Comparison of ENCODE assay signal across 12 cellular contexts in genomic region chr22:19955241-19956128, GRCh38. TPM values are rescaled to one million over a fixed set of nuclear protein-coding genes. Genes with fewer than 3 reads are reported as not detected.
DNase-seq lines count a peak whose midpoint lies in the region; ATAC-seq and TF ChIP-seq lines count a peak whose summit lies in the region.
"Had no signal": no experiment of that assay in that cellular context is flagged by ENCODE, and none has a peak within 500 bp of the region (broad histone marks: within the 10 kb centered on the region; RNA-seq: fewer than 3 reads in every experiment).

No MANE protein-coding gene starts in this region.

- no peak overlapping the region for H3K4me3 ChIP-seq in CD8-positive, alpha-beta memory T cell (ENCODE audit: low read length)

- CTCF ChIA-PET in CD8-positive, alpha-beta memory T cell (lab: Charles Lee) = interaction anchor here (1.6 kb wide), 1 partner anchor 14 kb away, joined by 3 read pairs; the partner anchor contains the start of genes COMT and TXNRD2

- DNase-seq in CD8-positive, alpha-beta memory T cell = peak in 1 of 5 donors; percentile 13
- DNase-seq in dermis microvascular lymphatic vessel endothelial cell (ENCODE audit: low read depth in 2 of 2) = peak; percentile 54 to 70
- peak; percentile 35 for DNase-seq in natural killer cell
- no peak for DNase-seq in A172 (ENCODE audit: low spot score)
- no peak for DNase-seq in occipital lobe (lab: John Stamatoyannopoulos, UW)
- DNase-seq in superior temporal gyrus (ENCODE audit: extremely low spot score) = no peak
- DNase-seq: COR-L47; islet precursor cell; NCI-H2081; stimulated activated CD4-positive, alpha-beta T cell treated with anti-CD3 and anti-CD28 coated beads, Interleukin-15, amount 100 ng/mL, for 24 hours had no signal

- ATAC-seq in natural killer cell = peak; percentile 74 to 82 (median 82)
- ATAC-seq: Panc1 had no signal

- POLR2A ChIA-PET in CD8-positive, alpha-beta memory T cell (lab: Charles Lee) = interaction anchor here (0.7 kb wide), 1 partner anchor 36 kb away, joined by 4 read pairs; no protein-coding TSS in a partner anchor

- H3K9me3 Mint-ChIP-seq in CD8-positive, alpha-beta memory T cell = no peaks in the 10 kb centered on the region
- no peaks in the 10 kb centered on the region for H3K9me3 Mint-ChIP-seq in natural killer cell

- intact Hi-C loops in natural killer cell (cut with micrococcal nuclease) = no loop called here

- peaks cover 0 to 9% (median 3%) of the 10 kb centered on the region in 3 donors for H3K36me3 Mint-ChIP-seq in CD8-positive, alpha-beta memory T cell
- H3K36me3 Mint-ChIP-seq in natural killer cell = no peaks in the 10 kb centered on the region

- peaks cover 12 to 24% (median 15%) of the 10 kb centered on the region in 3 donors for H3K4me1 Mint-ChIP-seq in CD8-positive, alpha-beta memory T cell
- peaks cover 21 to 29% of the 10 kb centered on the region in 2 donors for H3K4me1 Mint-ChIP-seq in natural killer cell

- peak overlapping the region; percentile 20 to 90 (median 66) for H3K27ac Mint-ChIP-seq in CD8-positive, alpha-beta memory T cell
- peak overlapping the region; percentile 86 to 91 for H3K27ac Mint-ChIP-seq in natural killer cell

- H3K4me3 Mint-ChIP-seq in CD8-positive, alpha-beta memory T cell = peak overlapping the region in 6 of 7 donors; percentile 33 to 71 (median 48)
- peak overlapping the region; percentile 72 for H3K4me3 Mint-ChIP-seq in natural killer cell

- peaks cover 20% of the 10 kb centered on the region for H3K4me1 ChIP-seq in CD8-positive, alpha-beta memory T cell (ENCODE audit: insufficient read depth, low read length)

- no peak overlapping the region for H3K27ac ChIP-seq in CD8-positive, alpha-beta memory T cell (ENCODE audit: low read depth, low read length)
- H3K27ac ChIP-seq in KOPT-K1 (ENCODE audit: low read depth, low read length, poor library complexity, severe bottlenecking) = peak overlapping the region; percentile 16

- H3K27me3 ChIP-seq in CD8-positive, alpha-beta memory T cell (ENCODE audit: insufficient read depth, low read length, poor library complexity, severe bottlenecking) = no peaks in the 10 kb centered on the region

- no peak for TF ChIP-seq CTCF in natural killer cell (IDR thresholded peaks at IDR 0.05)

- no peaks in the 10 kb centered on the region for H3K27me3 Mint-ChIP-seq in CD8-positive, alpha-beta memory T cell
- H3K27me3 Mint-ChIP-seq in natural killer cell (ENCODE audit: low read depth in 2 of 2) = no peaks in the 10 kb centered on the region

- H3K9me3 ChIP-seq in CD8-positive, alpha-beta memory T cell (ENCODE audit: low read length) = no peaks in the 10 kb centered on the region
- no peaks in the 10 kb centered on the region for H3K9me3 ChIP-seq in KOPT-K1 (ENCODE audit: insufficient read depth, low read length, poor library complexity, severe bottlenecking)

- peaks cover 3% of the 10 kb centered on the region for H3K36me3 ChIP-seq in CD8-positive, alpha-beta memory T cell (ENCODE audit: insufficient read depth, low read length)
- peaks cover 48% of the 10 kb centered on the region for H3K36me3 ChIP-seq in KOPT-K1 (ENCODE audit: insufficient read depth, low read length)

RNA-seq across cellular contexts. Expression of gene TXNRD2, which starts 13.9 kb away (rescaled TPM):
- total RNA-seq in CD8-positive, alpha-beta memory T cell = 10 to 100 TPM; 27.6 to 27.9 TPM
- polyA plus RNA-seq in CD8-positive, alpha-beta memory T cell = 13.8 TPM
- total RNA-seq in dermis microvascular lymphatic vessel endothelial cell (66.5 and 75.4 TPM in 2 replicates), natural killer cell (10 to 100 TPM; 23.5 to 37.3 (median 24.4) TPM), occipital lobe (8.0 TPM)
- total RNA-seq in A172 (2014; rRNA removed; shearing (Covaris generic)) = 112 and 114 TPM in 2 replicates

RNA-seq across cellular contexts. Expression of gene COMT, which starts 13.9 kb away (rescaled TPM):
- total RNA-seq in CD8-positive, alpha-beta memory T cell = 10 to 100 TPM; 89.3 to 93.7 TPM
- 92.7 TPM for polyA plus RNA-seq in CD8-positive, alpha-beta memory T cell
- 253 and 414 TPM in 2 replicates for total RNA-seq in dermis microvascular lymphatic vessel endothelial cell
- 10 to 100 TPM; 37.5 to 56.2 (median 38.2) TPM for total RNA-seq in natural killer cell
- 91.9 and 130 TPM in 2 replicates for total RNA-seq in A172 (2014; rRNA removed; shearing (Covaris generic))
- 49.0 TPM for total RNA-seq in occipital lobe

Comparison
In these comparisons a context has a peak if more than half of its experiments do, and no peak if none do; other contexts are left out.
1. DNase-seq: peak in dermis microvascular lymphatic vessel endothelial cell (2 of 2) and natural killer cell (single experiment); none in A172 (single experiment), occipital lobe (single experiment) and superior temporal gyrus (single experiment).